8 cellular contexts compared by ENCODE assay signal in genomic region chr3:159829056-159829995, GRCh38. TPM values are rescaled to one million over a fixed set of nuclear protein-coding genes. Genes with fewer than 3 reads are reported as not detected.
A peak's percentile ranks its signal among the peaks of the same experiment; 100 is the strongest.
DNase-seq lines count a peak whose midpoint lies in the region; ATAC-seq and TF ChIP-seq lines count a peak whose summit lies in the region.

No MANE protein-coding gene starts in this region.

- DNase-seq in HT-29 (ENCODE audit: low spot score) (peak; percentile 85), NOMO-1 treated with DMSO at 0.1 percent for 48 hours (lab: John Stamatoyannopoulos, UW; ENCODE audit: unreplicated experiment) (peak; percentile 93), fibroblast of peridontal ligament (ENCODE audit: extremely low read depth) (peak; percentile 90), stomach (no peak), ACHN (no peak), SK-N-DZ (ENCODE audit: low spot score) (no peak)
- no peak for DNase-seq in natural killer cell treated with Interleukin-12 subunit alpha and Interleukin-12 subunit beta and Interleukin-15 and Interleukin-18, amount 100 ng/mL, for 72 hours (ENCODE audit: low spot score)

- peak overlapping the region in 1 of 5 donors; percentile 37 for H3K27ac ChIP-seq in stomach

- H3K36me3 Mint-ChIP-seq in natural killer cell treated with Interleukin-12 subunit alpha and Interleukin-12 subunit beta and Interleukin-15 and Interleukin-18, amount 100 ng/mL, for 72 hours = no peaks in the 10 kb centered on the region

- peaks cover 0 to 4% of the 10 kb centered on the region in 2 donors for H3K4me1 Mint-ChIP-seq in natural killer cell treated with Interleukin-12 subunit alpha and Interleukin-12 subunit beta and Interleukin-15 and Interleukin-18, amount 100 ng/mL, for 72 hours (ENCODE audit: low read depth in 2 of 2)

- H3K9me3 ChIP-seq in stomach = no peaks in the 10 kb centered on the region

- H3K9me3 Mint-ChIP-seq in natural killer cell treated with Interleukin-12 subunit alpha and Interleukin-12 subunit beta and Interleukin-15 and Interleukin-18, amount 100 ng/mL, for 72 hours = no peaks in the 10 kb centered on the region

- H3K27ac Mint-ChIP-seq in natural killer cell treated with Interleukin-12 subunit alpha and Interleukin-12 subunit beta and Interleukin-15 and Interleukin-18, amount 100 ng/mL, for 72 hours = no peak overlapping the region

- H3K4me1 ChIP-seq in stomach = peaks cover 0 to 48% (median 25%) of the 10 kb centered on the region in 4 donors

- no peak for ATAC-seq in natural killer cell treated with Interleukin-12 subunit alpha and Interleukin-12 subunit beta and Interleukin-15 and Interleukin-18, amount 100 ng/mL, for 72 hours
- no peak for ATAC-seq in activated CD4-positive, CD25-positive, alpha-beta regulatory T cell treated with anti-CD3 and anti-CD28 coated beads, Interleukin-2, amount 50 U/mL, for 24 hours

- no peaks in the 10 kb centered on the region for H3K36me3 ChIP-seq in stomach

- WGBS in stomach, 5 donors = 67 to 80% (median 77%) methylated on average over 10 of the region's 10 CpGs

- intact Hi-C loops in stomach (cut with DNase I; ENCODE audit: low total_unique reads) = no loop called here

- TF ChIP-seq POLR2A in stomach (IDR thresholded peaks at IDR 0.05) = no peak

- no peak overlapping the region for H3K4me3 Mint-ChIP-seq in natural killer cell treated with Interleukin-12 subunit alpha and Interleukin-12 subunit beta and Interleukin-15 and Interleukin-18, amount 100 ng/mL, for 72 hours

- H3K4me3 ChIP-seq in stomach = no peak overlapping the region

- H3K27me3 Mint-ChIP-seq in natural killer cell treated with Interleukin-12 subunit alpha and Interleukin-12 subunit beta and Interleukin-15 and Interleukin-18, amount 100 ng/mL, for 72 hours = no peaks in the 10 kb centered on the region

- no peak for TF ChIP-seq CTCF in stomach (IDR thresholded peaks at IDR 0.05)

- peak; percentile 32 for TF ChIP-seq EP300 in stomach (IDR thresholded peaks at IDR 0.05)

- H3K27me3 ChIP-seq in stomach = no peaks in the 10 kb centered on the region

- in situ Hi-C loops in ACHN (cut with HindIII; ENCODE audit: low pct_ligation_motif_present, low pct_unique_long_range_greater_than_20kb, low sequenced_read_pairs) = no loop called here

RNA-seq across cellular contexts. Expression of gene SCHIP1, which starts 10.3 kb away (rescaled TPM):
- not detected in 2 replicates for total RNA-seq in HT-29 (2014; rRNA removed; shearing (Covaris generic))
- total RNA-seq in stomach = 10 to 100 TPM in 2 of 5 donors, 1 to 10 TPM in 1, not detected in 2; 7.1 to 21.0 (median 18.7) TPM
- 1 to 10 TPM; 1.2 to 8.9 (median 1.7) TPM for polyA plus RNA-seq in stomach
- not detected for total RNA-seq in natural killer cell treated with Interleukin-12 subunit alpha and Interleukin-12 subunit beta and Interleukin-15 and Interleukin-18, amount 100 ng/mL, for 72 hours
- polyA plus RNA-seq in SK-N-DZ (2014; cell fraction: cytosol; rRNA removed) = 127 and 223 TPM in 2 replicates
- 105 and 153 TPM in 2 replicates for polyA plus RNA-seq in SK-N-DZ (2014; cell fraction: nucleus; rRNA removed)

Comparison
In these comparisons a context has a peak if more than half of its experiments do, and no peak if none do; other contexts are left out.
1. DNase-seq: peak in HT-29 (single experiment), NOMO-1 treated with DMSO at 0.1 percent for 48 hours (single experiment) and fibroblast of peridontal ligament (single experiment); none in stomach (single experiment), natural killer cell treated with Interleukin-12 subunit alpha and Interleukin-12 subunit beta and Interleukin-15 and Interleukin-18, amount 100 ng/mL, for 72 hours (single experiment), ACHN (single experiment) and SK-N-DZ (single experiment).